24 cellular contexts compared by ENCODE assay signal in genomic region chr10:5537684-5538083, GRCh38. TPM values are rescaled to one million over a fixed set of nuclear protein-coding genes. Genes with fewer than 3 reads are reported as not detected.
A peak's percentile ranks its signal among the peaks of the same experiment; 100 is the strongest.
DNase-seq lines count a peak whose midpoint lies in the region; ATAC-seq and TF ChIP-seq lines count a peak whose summit lies in the region.
"Had no signal": no experiment of that assay in that cellular context is flagged by ENCODE, and none has a peak within 500 bp of the region (broad histone marks: within the 10 kb centered on the region; RNA-seq: fewer than 3 reads in every experiment).

No MANE protein-coding gene starts in this region.

- no peak overlapping the region for H2AK5ac ChIP-seq in mesendoderm (ENCODE audit: low read length)

- no peak overlapping the region for H2BK5ac ChIP-seq in mesendoderm (ENCODE audit: low read length)

- WGBS in mesendoderm (ENCODE audit: extremely low coverage, insufficient coverage, low lambda C conversion rate), result no CpG with 5 or more reads among the region's 6 CpGs

- ATAC-seq in thoracic aorta (ENCODE audit: insufficient number of reproducible peaks, low FRiP score, low read depth) (no peak), GM18858 (IDR thresholded peaks at IDR 0.05; ENCODE audit: unreplicated experiment) (no peak), HG02973 (IDR thresholded peaks at IDR 0.05; ENCODE audit: unreplicated experiment) (no peak)
- ATAC-seq: body of pancreas, right cardiac atrium, T-cell had no signal

- H3K4me3 ChIP-seq in breast epithelium (no peak overlapping the region), mesendoderm (ENCODE audit: low read length) (no peak overlapping the region), thoracic aorta (no peak overlapping the region)
- H3K4me3 ChIP-seq: BLaER1 treated with 17β-estradiol and CSF1 and Interleukin-3, amounts not matched to agents 10 nM and 100 nM; body of pancreas; dorsolateral prefrontal cortex; left lung had no signal

- no peaks in the 10 kb centered on the region for H3K36me3 ChIP-seq in breast epithelium
- H3K36me3 ChIP-seq in mesendoderm (ENCODE audit: control insufficient read depth, insufficient read depth, low read length), result no peaks in the 10 kb centered on the region
- H3K36me3 ChIP-seq in thoracic aorta, result no peaks in the 10 kb centered on the region
- H3K36me3 ChIP-seq: BLaER1 treated with 17β-estradiol and CSF1 and Interleukin-3, amounts not matched to agents 10 nM and 100 nM; left lung had no signal

- no peaks in the 10 kb centered on the region for H3K79me2 ChIP-seq in mesendoderm (ENCODE audit: control insufficient read depth, insufficient read depth, low read length)

- intact Hi-C loops in breast epithelium (cut with DNase I; ENCODE audit: low total_unique reads), result loop anchor here (1.0 kb wide), 1 partner anchor 38 kb away; the partner anchor contains the start of gene CALML5

- TF ChIP-seq CTCF in RWPE1 (conservative IDR thresholded peaks at IDR 0.05; ENCODE audit: low read depth) (no peak), breast epithelium (IDR thresholded peaks at IDR 0.05) (no peak), thoracic aorta (IDR thresholded peaks at IDR 0.05) (no peak)

- H3K18ac ChIP-seq in mesendoderm (ENCODE audit: low read length), result no peak overlapping the region

- H3K27ac ChIP-seq in RWPE1, result peak overlapping the region; percentile 84
- peak overlapping the region; percentile 72 to 78 for H3K27ac ChIP-seq in breast epithelium
- no peak overlapping the region for H3K27ac ChIP-seq in mesendoderm (ENCODE audit: low read depth, low read length)
- H3K27ac ChIP-seq in thoracic aorta, result peak overlapping the region; percentile 62 to 72
- H3K27ac ChIP-seq: BLaER1 treated with 17β-estradiol and CSF1 and Interleukin-3, amounts not matched to agents 10 nM and 100 nM; body of pancreas; left lung had no signal

- H3K9me3 ChIP-seq in breast epithelium (no peaks in the 10 kb centered on the region), thoracic aorta (peaks cover 6% of the 10 kb centered on the region)
- H3K9me3 ChIP-seq: body of pancreas had no signal

- POLR2A ChIA-PET in RWPE1 (lab: Yijun Ruan, JAX; ENCODE audit: low non-redundant PET), result no interaction called here
- POLR2A ChIA-PET in HEK293T (lab: Yijun Ruan, JAX), result no interaction called here

- H3K79me1 ChIP-seq in mesendoderm (ENCODE audit: low read length), result no peaks in the 10 kb centered on the region

- no peaks in the 10 kb centered on the region for H3K27me3 ChIP-seq in breast epithelium
- no peaks in the 10 kb centered on the region for H3K27me3 ChIP-seq in mesendoderm (ENCODE audit: insufficient read depth, low read length, poor library complexity)
- no peaks in the 10 kb centered on the region for H3K27me3 ChIP-seq in thoracic aorta (replicated peaks; ENCODE audit: insufficient read depth)
- H3K27me3 ChIP-seq: BLaER1 treated with 17β-estradiol and CSF1 and Interleukin-3, amounts not matched to agents 10 nM and 100 nM; body of pancreas; dorsolateral prefrontal cortex; left lung had no signal

- CTCF ChIA-PET in RWPE1 (lab: Yijun Ruan, JAX), result interaction anchor here (0.7 kb wide), 1 partner anchor 29 kb away, joined by 5 read pairs; no protein-coding TSS in a partner anchor
- CTCF ChIA-PET in HEK293T (lab: Yijun Ruan, JAX), result no interaction called here

- H3K23ac ChIP-seq in mesendoderm (ENCODE audit: low read length), result no peak overlapping the region

- H4K8ac ChIP-seq in mesendoderm (ENCODE audit: low read depth, low read length), result no peak overlapping the region

- DNase-seq in RWPE1 (ENCODE audit: low spot score) (no peak), breast epithelium (ENCODE audit: low spot score in 2 of 2) (no peak), mesendoderm (no peak), thoracic aorta (ENCODE audit: low spot score) (no peak), HT-29 (ENCODE audit: low spot score) (no peak), HEK293T (ENCODE audit: extremely low spot score) (no peak)
- DNase-seq: activated naive CD4-positive, alpha-beta T cell treated with anti-CD3 and anti-CD28 coated beads for 36 hours; COR-L47; DMS79; GOT3; immature natural killer cell; NCI-H2029; NCI-H510A treated with DMSO at 0.1 percent for 48 hours; right cardiac atrium; stimulated activated CD8-positive, alpha-beta memory T cell treated with anti-CD3 and anti-CD28 coated beads, Interleukin-4, amount 100 ng/mL, for 48 hours; T-cell had no signal

- no peak overlapping the region for H3K9ac ChIP-seq in mesendoderm (ENCODE audit: low read length)
- H3K9ac ChIP-seq: BLaER1 treated with 17β-estradiol and CSF1 and Interleukin-3, amounts not matched to agents 10 nM and 100 nM had no signal

- no peak overlapping the region for H2BK15ac ChIP-seq in mesendoderm (replicated peaks; ENCODE audit: low read depth)

- H2BK120ac ChIP-seq in mesendoderm (ENCODE audit: low read depth, low read length), result no peak overlapping the region

- no peak overlapping the region for H3K4ac ChIP-seq in mesendoderm (ENCODE audit: low read depth, low read length)

- TF ChIP-seq POLR2A in breast epithelium (IDR thresholded peaks at IDR 0.05), result no peak

- H3K4me2 ChIP-seq in mesendoderm (ENCODE audit: low read length), result no peak overlapping the region
- H3K4me2 ChIP-seq: BLaER1 treated with 17β-estradiol and CSF1 and Interleukin-3, amounts not matched to agents 10 nM and 100 nM had no signal

- peak overlapping the region; percentile 56 for H4K5ac ChIP-seq in mesendoderm (ENCODE audit: low read length)

- no peak overlapping the region for H3K56ac ChIP-seq in mesendoderm (ENCODE audit: low read length)

- H3K4me1 ChIP-seq in breast epithelium, result peaks cover 0 to 14% of the 10 kb centered on the region in 2 donors
- H3K4me1 ChIP-seq in mesendoderm (ENCODE audit: control insufficient read depth, low read depth, low read length), result no peaks in the 10 kb centered on the region
- peaks cover 29 to 61% of the 10 kb centered on the region in 2 donors for H3K4me1 ChIP-seq in thoracic aorta (ENCODE audit: control insufficient read depth in 1 of 2, low read depth in 2 of 2)
- H3K4me1 ChIP-seq: body of pancreas had no signal

TF ChIP-seq in HEK293T, 16 proteins besides CTCF, POLR2A, EP300 and RAD21:
- TF ChIP-seq ZNF384 (IDR thresholded peaks at IDR 0.05), result no peak

RNA-seq across cellular contexts. Expression of gene CALML3, which starts 12.9 kb away (rescaled TPM):
- total RNA-seq in breast epithelium, result 10 to 100 TPM in 1 of 3 donors, 1 to 10 TPM in 1, not detected in 1; 3.6 to 13.5 TPM
- polyA plus RNA-seq in mesendoderm (2013, experiment 1 of 2), result not detected
- polyA plus RNA-seq in mesendoderm (2013, experiment 2 of 2), result not detected
- total RNA-seq in thoracic aorta, result not detected
- total RNA-seq in HT-29 (2014; rRNA removed; shearing (Covaris generic)), result not detected in 2 replicates
- total RNA-seq: activated naive CD4-positive, alpha-beta T cell treated with anti-CD3 and anti-CD28 coated beads for 36 hours; body of pancreas; fibroblast of lung; left lung; right cardiac atrium; T-cell; ureter had no signal
- polyA plus RNA-seq: fibroblast of lung, immature natural killer cell, right cardiac atrium had no signal

RNA-seq across cellular contexts. Expression of gene CALML5, which starts 38.3 kb away (rescaled TPM):
- total RNA-seq in breast epithelium, result 10 to 100 TPM in 2 of 3 donors, not detected in 1; 31.0 to 31.1 TPM
- polyA plus RNA-seq in mesendoderm (2013, experiment 1 of 2), result not detected
- polyA plus RNA-seq in mesendoderm (2013, experiment 2 of 2), result not detected
- total RNA-seq in thoracic aorta, result 1 to 10 TPM in 1 of 2 donors, not detected in 1; 3.7 TPM
- total RNA-seq in HT-29 (2014; rRNA removed; shearing (Covaris generic)), result 0.71 and 1.7 TPM in 2 replicates
- total RNA-seq: activated naive CD4-positive, alpha-beta T cell treated with anti-CD3 and anti-CD28 coated beads for 36 hours; body of pancreas; dorsolateral prefrontal cortex; fibroblast of lung; left lung; right cardiac atrium; T-cell; ureter had no signal
- polyA plus RNA-seq: fibroblast of lung, immature natural killer cell, right cardiac atrium had no signal
